ENCODE assay signal across 8 cellular contexts in the genomic region with DNA sequence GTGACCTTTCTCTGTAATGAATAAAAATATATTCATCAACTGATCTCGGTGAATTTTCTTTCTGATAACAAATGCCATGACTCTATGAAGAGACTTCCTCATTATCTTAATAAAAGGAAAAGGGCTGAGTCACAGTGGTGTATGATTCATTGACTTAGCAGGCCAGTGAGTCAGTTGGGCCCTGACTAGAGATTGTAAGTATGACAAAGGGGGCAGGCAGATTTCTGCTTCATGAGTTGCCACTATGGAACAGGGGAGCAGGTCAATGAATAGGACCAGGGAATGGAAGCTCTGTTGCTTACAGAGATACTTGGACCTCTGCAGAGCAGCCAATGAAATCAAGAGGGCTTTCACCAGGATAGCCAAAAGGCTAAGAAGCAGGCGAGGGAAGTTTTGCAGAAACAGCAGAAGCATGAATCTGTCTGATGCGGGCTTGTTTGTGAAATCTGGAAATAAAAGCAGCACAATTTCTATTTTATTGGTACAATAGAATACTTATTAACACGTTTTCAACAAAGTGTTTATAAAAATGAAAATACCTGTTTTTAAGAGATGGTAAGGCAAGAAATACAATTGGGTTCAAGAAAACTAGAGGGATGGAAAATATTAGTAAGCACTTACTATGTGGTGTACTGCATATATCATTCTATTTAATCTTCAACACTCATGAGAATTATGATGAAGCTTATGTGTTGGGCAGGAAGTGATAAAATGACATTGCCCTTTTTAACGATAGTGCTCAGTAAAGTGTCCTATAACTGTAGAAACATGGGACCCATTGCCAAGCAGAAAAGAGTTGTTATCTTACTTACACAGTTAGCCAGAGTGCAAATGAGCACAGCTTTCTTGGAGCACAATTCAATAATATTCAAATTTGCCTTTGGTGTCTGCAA.
DNase-seq lines count a peak whose midpoint lies in the region; ATAC-seq and TF ChIP-seq lines count a peak whose summit lies in the region.

No MANE protein-coding gene starts in this region.

- no peaks in the 10 kb centered on the region for H3K36me3 Mint-ChIP-seq in activated T-helper 1 cell treated with anti-CD3 and anti-CD28 coated beads, Interleukin-12 subunit alpha, Interleukin-12 subunit beta, Interleukin-2, Interleukin-4 antibody, amounts not matched to agents 30 ng/mL and 10 ng/mL and 1 ng/mL, durations not matched to agents 14 hours and 24 hours and 36 hours (ENCODE audit: low read depth)

- no peak overlapping the region for H2AK9ac ChIP-seq in IMR-90 (replicated peaks; ENCODE audit: low read depth, low read length, poor library complexity)

- TF ChIP-seq CTCF in IMR-90 (conservative IDR thresholded peaks at IDR 0.05; ENCODE audit: low read depth, low read length) = no peak

- H3K9me1 ChIP-seq in IMR-90 (ENCODE audit: insufficient read depth, low read length) = no peaks in the 10 kb centered on the region

- peaks cover 3% of the 10 kb centered on the region for H3K27me3 Mint-ChIP-seq in activated T-helper 1 cell treated with anti-CD3 and anti-CD28 coated beads, Interleukin-12 subunit alpha, Interleukin-12 subunit beta, Interleukin-2, Interleukin-4 antibody, amounts not matched to agents 30 ng/mL and 10 ng/mL and 1 ng/mL, durations not matched to agents 14 hours and 24 hours and 36 hours (ENCODE audit: insufficient read depth)

- H4K8ac ChIP-seq in IMR-90 (ENCODE audit: low read depth in 2 of 2, low read length in 2 of 2) = peak overlapping the region in 1 of 2 experiments; percentile 11; a peak in 2 of 4 replicates
- no peak overlapping the region for H4K8ac ChIP-seq in mesendoderm (ENCODE audit: low read depth, low read length)

- POLR2A ChIA-PET in IMR-90 (lab: Charles Lee; ENCODE audit: unreplicated experiment) = no interaction called here

- H3K4me3 ChIP-seq in IMR-90 (ENCODE audit: insufficient read depth, low read depth, low read length) (no peak overlapping the region), mesendoderm (ENCODE audit: low read length) (no peak overlapping the region)

- no peaks in the 10 kb centered on the region for H4K20me1 ChIP-seq in IMR-90 (ENCODE audit: insufficient read depth, low read length)

- TF ChIP-seq POLR2A in IMR-90 (IDR thresholded peaks at IDR 0.05; ENCODE audit: low read depth, low read length) = no peak

- intact Hi-C loops in IMR-90 (cut with micrococcal nuclease) = loop anchor here (10.0 kb wide), 1 partner anchor 675 kb away; no protein-coding TSS in a partner anchor
- intact Hi-C loops in activated T-helper 1 cell treated with anti-CD3 and anti-CD28 coated beads, Interleukin-12 subunit alpha, Interleukin-12 subunit beta, Interleukin-2, Interleukin-4 antibody, amounts not matched to agents 30 ng/mL and 10 ng/mL and 1 ng/mL, durations not matched to agents 14 hours and 24 hours and 36 hours (cut with micrococcal nuclease) = no loop called here

- H3K23ac ChIP-seq in IMR-90 (ENCODE audit: low read depth, low read length) (no peak overlapping the region), mesendoderm (ENCODE audit: low read length) (no peak overlapping the region)

- no peak overlapping the region for H3K27ac Mint-ChIP-seq in activated T-helper 1 cell treated with anti-CD3 and anti-CD28 coated beads, Interleukin-12 subunit alpha, Interleukin-12 subunit beta, Interleukin-2, Interleukin-4 antibody, amounts not matched to agents 30 ng/mL and 10 ng/mL and 1 ng/mL, durations not matched to agents 14 hours and 24 hours and 36 hours

- H3K4me1 ChIP-seq in IMR-90 (ENCODE audit: control insufficient read depth, insufficient read depth, low read length) (peaks cover 2% of the 10 kb centered on the region), mesendoderm (ENCODE audit: control insufficient read depth, low read depth, low read length) (peaks cover 2% of the 10 kb centered on the region)

- no peaks in the 10 kb centered on the region for H3K9me3 ChIP-seq in IMR-90 (ENCODE audit: control insufficient read depth, insufficient read depth, low read length)

- peak overlapping the region; percentile 29 for H2AFZ ChIP-seq in IMR-90 (replicated peaks; ENCODE audit: low read length, poor library complexity)

- no peaks in the 10 kb centered on the region for H3K9me3 Mint-ChIP-seq in activated T-helper 1 cell treated with anti-CD3 and anti-CD28 coated beads, Interleukin-12 subunit alpha, Interleukin-12 subunit beta, Interleukin-2, Interleukin-4 antibody, amounts not matched to agents 30 ng/mL and 10 ng/mL and 1 ng/mL, durations not matched to agents 14 hours and 24 hours and 36 hours

- H2BK120ac ChIP-seq in IMR-90 (ENCODE audit: low read depth, low read length) (peak overlapping the region; percentile 76), mesendoderm (ENCODE audit: low read depth, low read length) (no peak overlapping the region)

- H3K27me3 ChIP-seq in IMR-90 (ENCODE audit: control insufficient read depth, insufficient read depth, low read length) (no peaks in the 10 kb centered on the region), mesendoderm (ENCODE audit: insufficient read depth, low read length, poor library complexity) (no peaks in the 10 kb centered on the region)

- no peak overlapping the region for H2AK5ac ChIP-seq in IMR-90 (ENCODE audit: low read depth, low read length)
- no peak overlapping the region for H2AK5ac ChIP-seq in mesendoderm (ENCODE audit: low read length)

- H2BK5ac ChIP-seq in IMR-90 (ENCODE audit: low read depth, low read length, poor library complexity, severe bottlenecking) (peak overlapping the region; percentile 59), mesendoderm (ENCODE audit: low read length) (no peak overlapping the region)

- H3K79me2 ChIP-seq in mesendoderm (ENCODE audit: control insufficient read depth, insufficient read depth, low read length) = no peaks in the 10 kb centered on the region

- H4K5ac ChIP-seq in IMR-90 (ENCODE audit: low read depth, low read length) = no peak overlapping the region
- H4K5ac ChIP-seq in mesendoderm (ENCODE audit: low read length) = no peak overlapping the region

- dilution Hi-C loops in IMR-90 (cut with HindIII; ENCODE audit: low sequenced_read_pairs, unreplicated experiment) = no loop called here

- ATAC-seq in IMR-90 (ENCODE audit: low read depth) = peak; percentile 96
- no peak for ATAC-seq in GM19467 (IDR thresholded peaks at IDR 0.05; ENCODE audit: unreplicated experiment)

- in situ Hi-C loops in IMR-90 (cut with MboI; ENCODE audit: low sequenced_read_pairs) = no loop called here

- H4K91ac ChIP-seq in IMR-90 (ENCODE audit: insufficient read depth, low read depth, low read length) = peak overlapping the region; percentile 31; the same call in 1 of the 2 replicates

- H3K14ac ChIP-seq in IMR-90 (replicated peaks; ENCODE audit: low read depth, low read length) = peak overlapping the region; percentile 64; the same call in 1 of the 2 replicates

- H3K4ac ChIP-seq in IMR-90 (ENCODE audit: low read depth, low read length) (peak overlapping the region; percentile 36), mesendoderm (ENCODE audit: low read depth, low read length) (no peak overlapping the region)

- CTCF ChIA-PET in IMR-90 (lab: Yijun Ruan, JAX) = interaction anchor here (0.6 to 1.2 kb wide), 2 partner anchors 11 to 108 kb away, joined by 3 read pairs; no protein-coding TSS in a partner anchor

- BruUV-seq in IMR-90 (replicated peaks; lab: Mats Ljungman, UMichigan) = no TSS peak

- H3K36me3 ChIP-seq in IMR-90 (ENCODE audit: control insufficient read depth, insufficient read depth, low read length) (no peaks in the 10 kb centered on the region), mesendoderm (ENCODE audit: control insufficient read depth, insufficient read depth, low read length) (no peaks in the 10 kb centered on the region)

- no peak for TF ChIP-seq RAD21 in IMR-90 (IDR thresholded peaks at IDR 0.05; ENCODE audit: low read length)

- H3K4me3 Mint-ChIP-seq in activated T-helper 1 cell treated with anti-CD3 and anti-CD28 coated beads, Interleukin-12 subunit alpha, Interleukin-12 subunit beta, Interleukin-2, Interleukin-4 antibody, amounts not matched to agents 30 ng/mL and 10 ng/mL and 1 ng/mL, durations not matched to agents 14 hours and 24 hours and 36 hours = no peak overlapping the region

- H3K9ac ChIP-seq in IMR-90 (ENCODE audit: low read depth, low read length) (no peak overlapping the region), mesendoderm (ENCODE audit: low read length) (no peak overlapping the region)

- DNase-seq in COLO668 (lab: John Stamatoyannopoulos, UW; ENCODE audit: unreplicated experiment) (peak; percentile 2), IMR-90 (peak; percentile 96), amniotic stem cell (lab: John Stamatoyannopoulos, UW) (peak; percentile 94), mesendoderm (peak; percentile 94), NCI-H128 (lab: John Stamatoyannopoulos, UW; ENCODE audit: unreplicated experiment) (no peak), UCSD-AML1 (lab: John Stamatoyannopoulos, UW; ENCODE audit: unreplicated experiment) (no peak)
- no peak for DNase-seq in activated T-helper 1 cell treated with anti-CD3 and anti-CD28 coated beads, Interleukin-12 subunit alpha, Interleukin-12 subunit beta, Interleukin-2, Interleukin-4 antibody, amounts not matched to agents 30 ng/mL and 10 ng/mL and 1 ng/mL, durations not matched to agents 14 hours and 24 hours and 36 hours (ENCODE audit: low spot score)

- H2BK20ac ChIP-seq in IMR-90 (ENCODE audit: low read depth, low read length) = peak overlapping the region; percentile 54

- WGBS in IMR-90 (ENCODE audit: extremely low coverage in 2 of 2, insufficient read length in 1 of 2), 2 experiments = no CpG with 5 or more reads among the region's 5 CpGs
- no CpG with 5 or more reads among the region's 5 CpGs for WGBS in mesendoderm (ENCODE audit: extremely low coverage, insufficient coverage, low lambda C conversion rate)

- H3K27ac ChIP-seq in IMR-90 (ENCODE audit: insufficient read depth, low read length) (no peak overlapping the region), mesendoderm (ENCODE audit: low read depth, low read length) (no peak overlapping the region)

- H3K18ac ChIP-seq in IMR-90 (ENCODE audit: low read depth, low read length) (no peak overlapping the region), mesendoderm (ENCODE audit: low read length) (peak overlapping the region; percentile 92)

- H2BK15ac ChIP-seq in IMR-90 (ENCODE audit: low read depth, low read length) (no peak overlapping the region), mesendoderm (replicated peaks; ENCODE audit: low read depth) (no peak overlapping the region)

- H3K4me1 Mint-ChIP-seq in activated T-helper 1 cell treated with anti-CD3 and anti-CD28 coated beads, Interleukin-12 subunit alpha, Interleukin-12 subunit beta, Interleukin-2, Interleukin-4 antibody, amounts not matched to agents 30 ng/mL and 10 ng/mL and 1 ng/mL, durations not matched to agents 14 hours and 24 hours and 36 hours (ENCODE audit: low read depth) = no peaks in the 10 kb centered on the region

- H3K56ac ChIP-seq in IMR-90 (ENCODE audit: extremely low read depth, insufficient read depth, low read length) (no peak overlapping the region), mesendoderm (ENCODE audit: low read length) (no peak overlapping the region)

- H3K79me1 ChIP-seq in IMR-90 (ENCODE audit: low read depth in 1 of 2, low read length in 2 of 2) (no peaks in the 10 kb centered on the region), mesendoderm (ENCODE audit: low read length) (no peaks in the 10 kb centered on the region)

- peak overlapping the region; percentile 29; the same call in 1 of the 2 replicates for H3K4me2 ChIP-seq in IMR-90 (ENCODE audit: low read depth, low read length)
- no peak overlapping the region for H3K4me2 ChIP-seq in mesendoderm (ENCODE audit: low read length)

Comparison
In these comparisons a context has a peak if more than half of its experiments do, and no peak if none do; other contexts are left out.
1. DNase-seq: peak in COLO668 (single experiment), IMR-90 (single experiment), amniotic stem cell (single experiment) and mesendoderm (single experiment); none in NCI-H128 (single experiment), activated T-helper 1 cell treated with anti-CD3 and anti-CD28 coated beads, Interleukin-12 subunit alpha, Interleukin-12 subunit beta, Interleukin-2, Interleukin-4 antibody, amounts not matched to agents 30 ng/mL and 10 ng/mL and 1 ng/mL, durations not matched to agents 14 hours and 24 hours and 36 hours (single experiment) and UCSD-AML1 (single experiment).